In genomic region chr1:41006942-41007865, GRCh38 we compare ENCODE assay signal across 15 cellular contexts. TPM values are rescaled to one million over a fixed set of nuclear protein-coding genes. Genes with fewer than 3 reads are reported as not detected.
DNase-seq lines count a peak whose midpoint lies in the region; ATAC-seq and TF ChIP-seq lines count a peak whose summit lies in the region.
"Had no signal": no experiment of that assay in that cellular context is flagged by ENCODE, and none has a peak within 500 bp of the region (broad histone marks: within the 10 kb centered on the region; RNA-seq: fewer than 3 reads in every experiment).

No MANE protein-coding gene starts in this region.

- dilution Hi-C loops in IMR-90 (cut with HindIII; ENCODE audit: low sequenced_read_pairs, unreplicated experiment) = no loop called here
- dilution Hi-C loops in mammary epithelial cell (cut with HindIII; ENCODE audit: low sequenced_read_pairs) = no loop called here

- H3K4me3 ChIP-seq in IMR-90 (ENCODE audit: insufficient read depth, low read depth, low read length) = no peak overlapping the region
- peak overlapping the region; percentile 0 to 23 (median 1) for H3K4me3 ChIP-seq in mammary epithelial cell (replicated peaks in 1 of 3; ENCODE audit: insufficient read depth in 1 of 3, low read depth in 2 of 3, low read length in 3 of 3)

- H3K36me3 ChIP-seq in IMR-90 (ENCODE audit: control insufficient read depth, insufficient read depth, low read length) = peaks cover 53% of the 10 kb centered on the region
- peaks cover 62% of the 10 kb centered on the region for H3K36me3 ChIP-seq in mammary epithelial cell (ENCODE audit: insufficient read depth, low read length)

- no peak overlapping the region; the same call in 1 of the 2 replicates for H4K91ac ChIP-seq in IMR-90 (ENCODE audit: insufficient read depth, low read depth, low read length)

- WGBS in IMR-90 (ENCODE audit: extremely low coverage in 2 of 2, insufficient read length in 1 of 2), 2 experiments = 69% methylated on average over 6 of the region's 19 CpGs; no CpG with 5 or more reads in 1 of the 2 experiments
- 16% methylated on average over 19 of the region's 19 CpGs for WGBS in mammary epithelial cell (ENCODE audit: low coverage, missing lambda C conversion rate)

- H3K4me2 ChIP-seq in IMR-90 (ENCODE audit: low read depth, low read length) (no peak overlapping the region), mammary epithelial cell (ENCODE audit: insufficient read depth, low read depth, low read length) (peak overlapping the region; percentile 68)

- H3K9me1 ChIP-seq in IMR-90 (ENCODE audit: insufficient read depth, low read length) = peaks cover 13% of the 10 kb centered on the region

- no peak overlapping the region for H2BK20ac ChIP-seq in IMR-90 (ENCODE audit: low read depth, low read length)

- H4K20me1 ChIP-seq in IMR-90 (ENCODE audit: insufficient read depth, low read length) (peaks cover 15% of the 10 kb centered on the region), mammary epithelial cell (ENCODE audit: insufficient read depth, low read length) (no peaks in the 10 kb centered on the region)

- intact Hi-C loops in IMR-90 (cut with micrococcal nuclease) (no loop called here), mammary epithelial cell (cut with micrococcal nuclease) (loop anchor here (10.0 kb wide), 1 partner anchor 428 kb away; no protein-coding TSS in a partner anchor)

- no peak overlapping the region for H3K56ac ChIP-seq in IMR-90 (ENCODE audit: extremely low read depth, insufficient read depth, low read length)

- POLR2A ChIA-PET in IMR-90 (lab: Charles Lee; ENCODE audit: unreplicated experiment) = no interaction called here

- H3K23ac ChIP-seq in IMR-90 (ENCODE audit: low read depth, low read length) = no peak overlapping the region

- H3K79me1 ChIP-seq in IMR-90 (ENCODE audit: low read depth in 1 of 2, low read length in 2 of 2) = peaks cover 33 to 74% of the 10 kb centered on the region in 2 experiments

- H3K4me3 Mint-ChIP-seq in nephron progenitor cell = no peak overlapping the region
- H3K4me3 Mint-ChIP-seq: naive B cell had no signal

- in situ Hi-C loops in IMR-90 (cut with MboI; ENCODE audit: low sequenced_read_pairs) (no loop called here), mammary epithelial cell (cut with MboI; ENCODE audit: low sequenced_read_pairs in 2 of 2) (loop anchor here in 1 of 2 donors (25.0 kb wide), 1 partner anchor 230 kb away; the partner anchor contains the start of gene SCMH1)

- H3K14ac ChIP-seq in IMR-90 (replicated peaks; ENCODE audit: low read depth, low read length) = 0 out of 2 replicates have a peak overlapping the region, but pooled peaks have one; percentile 39

- H3K27me3 ChIP-seq in IMR-90 (ENCODE audit: control insufficient read depth, insufficient read depth, low read length) = no peaks in the 10 kb centered on the region
- no peaks in the 10 kb centered on the region for H3K27me3 ChIP-seq in mammary epithelial cell (ENCODE audit: insufficient read depth, low read length)
- H3K27me3 ChIP-seq: BE2C had no signal

- CTCF ChIA-PET in IMR-90 (lab: Yijun Ruan, JAX) = no interaction called here
- CTCF ChIA-PET in mammary epithelial cell (lab: Charles Lee; ENCODE audit: low non-redundant PET) = interaction anchor here (0.5 to 0.6 kb wide), 3 partner anchors 11 to 409 kb away, joined by 3 to 5 read pairs (median 3); no protein-coding TSS in a partner anchor

- no peaks in the 10 kb centered on the region for H3K27me3 Mint-ChIP-seq in nephron progenitor cell (ENCODE audit: low read depth, poor library complexity)
- H3K27me3 Mint-ChIP-seq: naive B cell had no signal

- H3K9ac ChIP-seq in IMR-90 (ENCODE audit: low read depth, low read length) (no peak overlapping the region), mammary epithelial cell (ENCODE audit: insufficient read depth, low read length) (peak overlapping the region; percentile 58)
- H3K9ac ChIP-seq: parathyroid adenoma had no signal

- no peaks in the 10 kb centered on the region for H3K9me3 Mint-ChIP-seq in nephron progenitor cell

- H3K4me1 Mint-ChIP-seq in nephron progenitor cell = no peaks in the 10 kb centered on the region

- no peak for TF ChIP-seq POLR2A in IMR-90 (IDR thresholded peaks at IDR 0.05; ENCODE audit: low read depth, low read length)

- no peak overlapping the region for H3K18ac ChIP-seq in IMR-90 (ENCODE audit: low read depth, low read length)

- peaks cover 42% of the 10 kb centered on the region for H3K79me2 ChIP-seq in mammary epithelial cell (ENCODE audit: insufficient read depth, low read length)
- H3K79me2 ChIP-seq: parathyroid adenoma had no signal

- H3K9me3 ChIP-seq in IMR-90 (ENCODE audit: control insufficient read depth, insufficient read depth, low read length) (no peaks in the 10 kb centered on the region), mammary epithelial cell (replicated peaks; ENCODE audit: insufficient read depth, low read length) (no peaks in the 10 kb centered on the region)
- H3K9me3 ChIP-seq: BE2C had no signal

- no peak for TF ChIP-seq CTCF in IMR-90 (conservative IDR thresholded peaks at IDR 0.05; ENCODE audit: low read depth, low read length)
- no peak for TF ChIP-seq CTCF in mammary epithelial cell (conservative IDR thresholded peaks at IDR 0.05 in 1 of 2, IDR thresholded peaks at IDR 0.05 in 1 of 2; ENCODE audit: extremely low read depth in 1 of 2, insufficient read depth in 1 of 2, low read depth in 1 of 2, low read length in 2 of 2)
- TF ChIP-seq CTCF in nephron progenitor cell (IDR thresholded peaks at IDR 0.05) = no peak

- no peak overlapping the region for H2BK5ac ChIP-seq in IMR-90 (ENCODE audit: low read depth, low read length, poor library complexity, severe bottlenecking)

- ATAC-seq in IMR-90 (ENCODE audit: low read depth) = no peak

- H2BK15ac ChIP-seq in IMR-90 (ENCODE audit: low read depth, low read length) = no peak overlapping the region

- H2AK5ac ChIP-seq in IMR-90 (ENCODE audit: low read depth, low read length) = no peak overlapping the region

- no peak overlapping the region for H2AFZ ChIP-seq in IMR-90 (replicated peaks; ENCODE audit: low read length, poor library complexity)
- peak overlapping the region; percentile 51 for H2AFZ ChIP-seq in mammary epithelial cell (ENCODE audit: low read depth, low read length)
- H2AFZ ChIP-seq: parathyroid adenoma had no signal

- H2BK120ac ChIP-seq in IMR-90 (ENCODE audit: low read depth, low read length) = no peak overlapping the region

- H3K36me3 Mint-ChIP-seq in nephron progenitor cell (ENCODE audit: low read depth) = peaks cover 77% of the 10 kb centered on the region

- no peak for TF ChIP-seq RAD21 in IMR-90 (IDR thresholded peaks at IDR 0.05; ENCODE audit: low read length)

- peak overlapping the region in 1 of 2 experiments; percentile 32; a peak in 1 of 4 replicates for H4K8ac ChIP-seq in IMR-90 (ENCODE audit: low read depth in 2 of 2, low read length in 2 of 2)

- peaks cover 11% of the 10 kb centered on the region for H3K4me1 ChIP-seq in IMR-90 (ENCODE audit: control insufficient read depth, insufficient read depth, low read length)
- peaks cover 52% of the 10 kb centered on the region for H3K4me1 ChIP-seq in mammary epithelial cell (ENCODE audit: insufficient read depth, low read length)

- peak; percentile 52 for DNase-seq in AG20443 (ENCODE audit: low spot score)
- DNase-seq in IMR-90 = peak; percentile 37
- peak; percentile 98 for DNase-seq in mammary epithelial cell
- no peak for DNase-seq in nephron progenitor cell
- no peak for DNase-seq in cortex of kidney (lab: John Stamatoyannopoulos, UW)
- DNase-seq in NCI-H1105 treated with DMSO at 0.1 percent for 48 hours (lab: John Stamatoyannopoulos, UW) = no peak
- no peak for DNase-seq in GDM1 (lab: John Stamatoyannopoulos, UW)
- DNase-seq: activated CD4-positive, CD25-positive, alpha-beta regulatory T cell treated with anti-CD3 and anti-CD28 coated beads, Interleukin-2, amount 50 U/mL, for 72 hours; activated T-cell treated with anti-CD3 and anti-CD28 coated beads, Interleukin-2, amount 50 U/mL, for 1 hour; BE2C; GF-D8; naive B cell; NCI-H526; stimulated activated CD4-positive, alpha-beta T cell treated with anti-CD3 and anti-CD28 coated beads, Interleukin-4, amount 100 ng/mL, for 1 hour had no signal

- 0 out of 2 replicates have a peak overlapping the region, but pooled peaks have one; percentile 13 for H3K4ac ChIP-seq in IMR-90 (ENCODE audit: low read depth, low read length)

- H3K27ac ChIP-seq in IMR-90 (ENCODE audit: insufficient read depth, low read length) = no peak overlapping the region
- peak overlapping the region; percentile 86 for H3K27ac ChIP-seq in mammary epithelial cell (ENCODE audit: insufficient read depth, low read depth, low read length)
- H3K27ac ChIP-seq: parathyroid adenoma had no signal

- peak overlapping the region; percentile 31 for H2AK9ac ChIP-seq in IMR-90 (replicated peaks; ENCODE audit: low read depth, low read length, poor library complexity)

- H4K5ac ChIP-seq in IMR-90 (ENCODE audit: low read depth, low read length) = no peak overlapping the region

- BruUV-seq in IMR-90 (replicated peaks; lab: Mats Ljungman, UMichigan) = no TSS peak
- BruUV-seq in mammary epithelial cell (replicated peaks; lab: Mats Ljungman, UMichigan) = TSS peak; percentile 72

- peak overlapping the region; percentile 51 for H3K27ac Mint-ChIP-seq in nephron progenitor cell

TF ChIP-seq in IMR-90, 13 proteins besides CTCF, POLR2A, EP300 and RAD21 (continues in another document):
- TF ChIP-seq MXI1 (IDR thresholded peaks at IDR 0.05; ENCODE audit: borderline replicate concordance, low read depth, low read length) (no peak), SMC3 (IDR thresholded peaks at IDR 0.05; ENCODE audit: low read depth, low read length) (no peak), RCOR1 (IDR thresholded peaks at IDR 0.05; ENCODE audit: insufficient replicate concordance, low read length) (no peak)

RNA-seq across cellular contexts. Expression of gene SLFNL1, which starts 14.3 kb away (rescaled TPM):
- total RNA-seq in IMR-90 (2012; rRNA removed) (under 0.01 TPM in 2 replicates), mammary epithelial cell (under 1 TPM; 0.12 to 0.17 TPM)
- polyA plus RNA-seq in IMR-90 (2012; rRNA removed) (0.07 and 0.09 TPM in 2 replicates), mammary epithelial cell (0.02 TPM)
- 0.02 TPM in 1 of 2 replicates, not detected in the other for polyA plus RNA-seq in IMR-90 (2012; cell fraction: cytosol; rRNA removed)
- 0.30 and 0.76 TPM in 2 replicates for polyA plus RNA-seq in IMR-90 (2012; cell fraction: nucleus; rRNA removed; ENCODE audit: low replicate concordance)
- polyA minus RNA-seq in mammary epithelial cell = not detected

RNA-seq across cellular contexts. Expression of gene CTPS1, which starts 27.7 kb away (rescaled TPM):
- 41.0 and 45.5 TPM in 2 replicates for total RNA-seq in IMR-90 (2012; rRNA removed)
- polyA plus RNA-seq in IMR-90 (2012; rRNA removed) = 40.4 and 43.2 TPM in 2 replicates
- 11.2 and 42.3 TPM in 2 replicates for polyA plus RNA-seq in IMR-90 (2012; cell fraction: cytosol; rRNA removed)
- 23.0 and 58.3 TPM in 2 replicates for polyA plus RNA-seq in IMR-90 (2012; cell fraction: nucleus; rRNA removed; ENCODE audit: low replicate concordance)
- 10 to 100 TPM; 24.0 to 80.2 TPM for total RNA-seq in mammary epithelial cell
- 54.3 TPM for polyA plus RNA-seq in mammary epithelial cell
- 90.9 TPM for polyA minus RNA-seq in mammary epithelial cell

Comparison
In these comparisons a context has a peak if more than half of its experiments do, and no peak if none do; other contexts are left out.
1. DNase-seq: peak in AG20443 (single experiment), IMR-90 (single experiment) and mammary epithelial cell (single experiment); none in nephron progenitor cell (single experiment), cortex of kidney (single experiment), NCI-H1105 treated with DMSO at 0.1 percent for 48 hours (single experiment) and GDM1 (single experiment).